In the genomic region with DNA sequence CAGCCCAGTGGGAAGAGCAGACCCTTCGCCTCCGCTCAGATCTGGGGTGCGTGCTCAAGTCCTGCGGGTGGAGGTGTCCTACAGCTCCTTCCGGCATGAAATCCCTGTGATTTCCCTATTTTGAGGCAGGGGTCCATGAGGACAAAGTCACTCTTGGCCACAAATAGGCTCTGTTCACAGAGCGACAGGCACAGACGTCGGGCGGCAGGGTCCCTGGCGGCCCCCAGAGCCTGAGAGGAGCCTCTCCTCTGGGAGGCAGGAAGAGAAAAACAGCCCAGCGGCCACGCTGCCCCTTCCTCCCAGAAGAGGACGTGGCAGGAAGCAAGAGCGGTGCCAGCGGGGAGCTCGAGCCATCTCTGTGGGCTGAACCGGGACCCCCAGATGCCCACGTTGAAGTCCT, we compare ENCODE assay signal across 28 cellular contexts.
"Had no signal": no experiment of that assay in that cellular context is flagged by ENCODE, and none has a peak within 500 bp of the region (broad histone marks: within the 10 kb centered on the region; RNA-seq: fewer than 3 reads in every experiment).

No MANE protein-coding gene starts in this region.

- H3K4me3 Mint-ChIP-seq: naive thymus-derived CD4-positive, alpha-beta T cell; natural killer cell; nephron; neural crest cell; stimulated activated memory B cell treated with anti-CD40 and anti-IgM and Interleukin-4, amounts not matched to agents 10 μg/mL and 1 μg/mL and 100 μg/mL, for 72 hours; stimulated activated naive CD8-positive, alpha-beta T cell treated with anti-CD3 and anti-CD28 coated beads, Interleukin-15, amount 100 ng/mL, for 72 hours; type B pancreatic cell had no signal

- H3K4me1 ChIP-seq: upper lobe of right lung, uterus had no signal

- H3K27me3 ChIP-seq: ovary, right atrium auricular region, thyroid gland, transverse colon, upper lobe of right lung, uterus had no signal

- ATAC-seq: naive thymus-derived CD4-positive, alpha-beta T cell; natural killer cell; sciatic nerve; stimulated activated memory B cell treated with anti-CD40 and anti-IgM and Interleukin-4, amounts not matched to agents 10 μg/mL and 1 μg/mL and 100 μg/mL, for 72 hours; stimulated activated naive CD8-positive, alpha-beta T cell treated with anti-CD3 and anti-CD28 coated beads, Interleukin-15, amount 100 ng/mL, for 72 hours; stimulated activated naive CD8-positive, alpha-beta T cell treated with anti-CD3 and anti-CD28 coated beads, Interleukin-15, Interleukin-2, amounts not matched to agents 100 U/mL and 50 U/mL, for 24 hours; upper lobe of right lung had no signal

- H3K36me3 ChIP-seq: ovary, right atrium auricular region, thoracic aorta, thyroid gland, transverse colon, upper lobe of right lung, uterus had no signal

- H3K4me3 ChIP-seq: ovary, right atrium auricular region, thoracic aorta, thyroid gland, transverse colon, upper lobe of right lung, uterus had no signal

- H3K27ac Mint-ChIP-seq: naive thymus-derived CD4-positive, alpha-beta T cell; natural killer cell; progenitor cell of endocrine pancreas; stimulated activated memory B cell treated with anti-CD40 and anti-IgM and Interleukin-4, amounts not matched to agents 10 μg/mL and 1 μg/mL and 100 μg/mL, for 72 hours; stimulated activated naive CD8-positive, alpha-beta T cell treated with anti-CD3 and anti-CD28 coated beads, Interleukin-15, amount 100 ng/mL, for 72 hours; type B pancreatic cell had no signal

- H3K9me3 ChIP-seq: ovary, right atrium auricular region, thoracic aorta, thyroid gland, transverse colon, upper lobe of right lung, uterus had no signal

- DNase-seq: naive thymus-derived CD4-positive, alpha-beta T cell; natural killer cell; occipital lobe; ovary; posterior cingulate gyrus; retina; small intestine; stimulated activated CD4-positive, alpha-beta T cell treated with anti-CD3 and anti-CD28 coated beads, Interleukin-1b, Interleukin-23, amount 100 ng/mL, for 48 hours; stimulated activated CD4-positive, alpha-beta T cell treated with anti-CD3 and anti-CD28 coated beads, Interleukin-4, amount 100 ng/mL, for 1 hour; stimulated activated CD4-positive, alpha-beta T cell treated with anti-CD3 and anti-CD28 coated beads, Interleukin-4, amount 100 ng/mL, for 4 hours; stimulated activated CD8-positive, alpha-beta memory T cell treated with anti-CD3 and anti-CD28 coated beads, Interleukin-4, amount 100 ng/mL, for 48 hours; stimulated activated naive CD4-positive, alpha-beta T cell; stimulated activated naive CD8-positive, alpha-beta T cell treated with anti-CD3 and anti-CD28 coated beads, Interleukin-15, amount 100 ng/mL, for 72 hours; stimulated activated naive CD8-positive, alpha-beta T cell treated with anti-CD3 and anti-CD28 coated beads, Interleukin-15, Interleukin-2, amounts not matched to agents 100 U/mL and 50 U/mL, for 24 hours; substantia nigra; thyroid gland; transverse colon; upper lobe of right lung; uterus had no signal

- H3K36me3 Mint-ChIP-seq: naive thymus-derived CD4-positive, alpha-beta T cell; natural killer cell; type B pancreatic cell had no signal

- H3K27ac ChIP-seq: ovary, parathyroid adenoma, right atrium auricular region, thoracic aorta, thyroid gland, transverse colon, upper lobe of right lung, uterus had no signal

- H3K9ac ChIP-seq: parathyroid adenoma had no signal

- H3K9me3 Mint-ChIP-seq: natural killer cell; nephron; stimulated activated naive CD8-positive, alpha-beta T cell treated with anti-CD3 and anti-CD28 coated beads, Interleukin-15, amount 100 ng/mL, for 72 hours; type B pancreatic cell had no signal
